In the genomic region with DNA sequence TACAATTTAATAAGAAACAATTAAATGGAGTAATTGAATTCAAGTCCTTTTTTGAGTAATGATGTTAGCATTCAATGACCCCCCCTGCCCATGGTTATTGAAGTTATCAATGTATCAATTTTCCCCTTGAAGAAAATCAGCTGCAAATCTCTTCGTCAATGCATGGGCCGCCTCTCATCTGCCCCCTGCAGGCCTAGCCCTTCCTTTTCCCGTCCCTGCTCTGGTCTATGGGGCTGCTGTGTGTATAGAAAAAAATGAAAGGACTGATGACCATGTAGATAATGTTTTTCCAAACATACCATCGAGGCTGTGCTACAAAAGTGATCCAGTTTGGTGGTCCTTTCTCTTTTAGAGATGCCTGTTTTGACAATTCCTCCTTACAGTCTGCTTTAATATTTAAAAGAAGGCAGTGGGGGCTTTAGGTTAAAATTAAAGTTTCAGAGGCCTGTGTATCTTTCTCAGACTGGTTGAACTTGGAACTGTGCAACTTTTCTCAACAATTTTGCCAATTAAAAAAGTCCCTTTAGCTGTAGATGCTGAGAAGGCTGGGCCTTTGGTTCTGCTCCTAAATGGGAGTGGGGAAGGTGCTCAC, we compare ENCODE assay signal across 8 cellular contexts.
DNase-seq lines count a peak whose midpoint lies in the region; ATAC-seq and TF ChIP-seq lines count a peak whose summit lies in the region.

No MANE protein-coding gene starts in this region.

- H3K4me2 ChIP-seq in OCI-LY3 (ENCODE audit: low read length) (no peak overlapping the region), parathyroid adenoma (ENCODE audit: low read length) (no peak overlapping the region)

- no peaks in the 10 kb centered on the region for H3K9me3 Mint-ChIP-seq in chondrocyte (ENCODE audit: low read depth)
- peaks cover 3% of the 10 kb centered on the region for H3K9me3 Mint-ChIP-seq in stimulated activated memory B cell treated with anti-CD40 and anti-IgM and Interleukin-4, amounts not matched to agents 10 μg/mL and 1 μg/mL and 100 μg/mL, for 72 hours

- CTCF ChIA-PET in HEK293T (lab: Yijun Ruan, JAX) = interaction anchor here (0.6 kb wide), 2 partner anchors 13 to 113 kb away, joined by 3 read pairs; no protein-coding TSS in a partner anchor

- no peak overlapping the region for H3K4me3 ChIP-seq in OCI-LY3 (ENCODE audit: low read length)
- H3K4me3 ChIP-seq in parathyroid adenoma (ENCODE audit: low read depth, low read length) = no peak overlapping the region

- H3K27ac ChIP-seq in OCI-LY3 (ENCODE audit: low read length) (no peak overlapping the region), parathyroid adenoma (no peak overlapping the region)

- no peak overlapping the region for H2AFZ ChIP-seq in OCI-LY3 (ENCODE audit: low read depth, low read length)
- no peak overlapping the region for H2AFZ ChIP-seq in parathyroid adenoma

- H3K4me3 Mint-ChIP-seq in chondrocyte (ENCODE audit: unreplicated experiment) = no peak overlapping the region
- H3K4me3 Mint-ChIP-seq in stimulated activated memory B cell treated with anti-CD40 and anti-IgM and Interleukin-4, amounts not matched to agents 10 μg/mL and 1 μg/mL and 100 μg/mL, for 72 hours = no peak overlapping the region

- H3K4me1 ChIP-seq in OCI-LY3 (ENCODE audit: low read length) (peaks cover 12% of the 10 kb centered on the region; the same call in 1 of the 2 replicates), parathyroid adenoma (peaks cover 11% of the 10 kb centered on the region)

- ATAC-seq in GM18498 (IDR thresholded peaks at IDR 0.05; ENCODE audit: unreplicated experiment) = peak; percentile 57
- no peak for ATAC-seq in stimulated activated memory B cell treated with anti-CD40 and anti-IgM and Interleukin-4, amounts not matched to agents 10 μg/mL and 1 μg/mL and 100 μg/mL, for 72 hours
- ATAC-seq in GM19395 (IDR thresholded peaks at IDR 0.05; ENCODE audit: unreplicated experiment) = no peak

- TF ChIP-seq CTCF in OCI-LY3 (IDR thresholded peaks at IDR 0.05; ENCODE audit: low read depth, low read length) (peak; percentile 82), chondrocyte (IDR thresholded peaks at IDR 0.05) (peak; percentile 76), parathyroid adenoma (IDR thresholded peaks at IDR 0.05) (peak; percentile 28)

- H3K36me3 ChIP-seq in OCI-LY3 (replicated peaks; ENCODE audit: low read depth, low read length) = no peaks in the 10 kb centered on the region
- no peaks in the 10 kb centered on the region for H3K36me3 ChIP-seq in parathyroid adenoma (ENCODE audit: control insufficient read depth, insufficient read depth, low read length)

- H3K9me3 ChIP-seq in OCI-LY3 (ENCODE audit: insufficient read depth, low read length) (no peaks in the 10 kb centered on the region), parathyroid adenoma (ENCODE audit: control insufficient read depth, low read length) (no peaks in the 10 kb centered on the region)

- no peak overlapping the region for H3K27ac Mint-ChIP-seq in chondrocyte (ENCODE audit: unreplicated experiment)
- no peak overlapping the region for H3K27ac Mint-ChIP-seq in stimulated activated memory B cell treated with anti-CD40 and anti-IgM and Interleukin-4, amounts not matched to agents 10 μg/mL and 1 μg/mL and 100 μg/mL, for 72 hours

- no peaks in the 10 kb centered on the region for H3K36me3 Mint-ChIP-seq in chondrocyte (ENCODE audit: low read depth)
- no peaks in the 10 kb centered on the region for H3K36me3 Mint-ChIP-seq in stimulated activated memory B cell treated with anti-CD40 and anti-IgM and Interleukin-4, amounts not matched to agents 10 μg/mL and 1 μg/mL and 100 μg/mL, for 72 hours

- H3K27me3 Mint-ChIP-seq in chondrocyte (ENCODE audit: low read depth) = no peaks in the 10 kb centered on the region
- peaks cover 40% of the 10 kb centered on the region for H3K27me3 Mint-ChIP-seq in stimulated activated memory B cell treated with anti-CD40 and anti-IgM and Interleukin-4, amounts not matched to agents 10 μg/mL and 1 μg/mL and 100 μg/mL, for 72 hours

- no peaks in the 10 kb centered on the region for H4K20me1 ChIP-seq in OCI-LY3 (ENCODE audit: insufficient read depth, low read length)

- DNase-seq in HEK293T (ENCODE audit: extremely low spot score) (peak; percentile 60), chondrocyte (ENCODE audit: low spot score) (no peak), NCI-H1694 treated with DMSO at 0.1 percent for 48 hours (lab: John Stamatoyannopoulos, UW) (no peak)

- H3K79me2 ChIP-seq in OCI-LY3 (ENCODE audit: low read length) (no peaks in the 10 kb centered on the region), parathyroid adenoma (no peaks in the 10 kb centered on the region)

- POLR2A ChIA-PET in HEK293T (lab: Yijun Ruan, JAX) = no interaction called here

- H3K4me1 Mint-ChIP-seq in chondrocyte (ENCODE audit: low read depth) = peaks cover 8% of the 10 kb centered on the region
- H3K4me1 Mint-ChIP-seq in stimulated activated memory B cell treated with anti-CD40 and anti-IgM and Interleukin-4, amounts not matched to agents 10 μg/mL and 1 μg/mL and 100 μg/mL, for 72 hours = peaks cover 10% of the 10 kb centered on the region

- H3K9ac ChIP-seq in OCI-LY3 (ENCODE audit: low read length) (no peak overlapping the region), parathyroid adenoma (no peak overlapping the region)

- H3K27me3 ChIP-seq in OCI-LY3 (ENCODE audit: low read depth, low read length) = peaks cover 9% of the 10 kb centered on the region; the same call in 1 of the 2 replicates
- no peaks in the 10 kb centered on the region for H3K27me3 ChIP-seq in parathyroid adenoma (ENCODE audit: control insufficient read depth, insufficient read depth, low read length)

TF ChIP-seq in HEK293T, 16 proteins besides CTCF, POLR2A, EP300 and RAD21:
- TF ChIP-seq FOXK2 (IDR thresholded peaks at IDR 0.05) (no peak), ZNF384 (IDR thresholded peaks at IDR 0.05) (0 out of 2 replicates have a peak, but pooled peaks have one; percentile 10)

Comparison
In these comparisons a context has a peak if more than half of its experiments do, and no peak if none do; other contexts are left out.
1. CTCF ChIP-seq: peak in every context shown above with its lines; median percentile 82 in OCI-LY3; 76 in chondrocyte; 28 in parathyroid adenoma.